Comparison of ENCODE assay signal across 11 cellular contexts in the genomic region with DNA sequence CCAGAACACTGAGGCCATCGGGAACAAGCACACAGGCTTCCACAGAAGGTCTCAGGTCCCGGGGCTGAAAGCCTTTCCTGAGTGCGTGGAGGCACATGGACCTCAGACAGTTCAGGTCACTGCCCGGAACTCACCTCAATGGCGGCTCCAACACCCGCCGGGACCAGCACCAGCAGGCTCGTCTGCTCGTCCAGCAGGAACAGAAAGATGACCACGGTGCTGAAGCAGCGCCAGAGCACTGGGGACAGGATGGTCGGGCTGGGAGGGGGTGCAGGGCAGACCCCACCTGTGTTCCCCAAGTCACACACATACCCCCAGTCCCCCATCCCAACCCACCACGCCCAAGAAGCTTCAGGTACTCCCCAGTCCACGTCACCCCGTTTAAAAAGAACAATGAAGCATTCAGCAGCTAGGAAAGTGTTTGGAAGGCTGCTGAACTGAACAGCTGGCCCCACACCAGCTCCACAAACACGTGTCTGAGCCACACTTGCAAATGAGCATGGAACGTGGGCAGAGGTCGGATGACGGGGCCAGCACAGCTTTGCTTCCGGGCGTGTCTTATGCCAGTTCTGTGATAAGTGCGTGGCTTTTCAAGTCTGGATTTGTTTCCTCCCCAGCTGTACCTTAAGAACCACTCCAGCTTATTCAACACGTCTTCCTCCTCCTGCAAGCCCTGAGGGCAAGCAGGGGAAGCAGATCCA. TPM values are rescaled to one million over a fixed set of nuclear protein-coding genes. Genes with fewer than 3 reads are reported as not detected.
DNase-seq lines count a peak whose midpoint lies in the region; ATAC-seq and TF ChIP-seq lines count a peak whose summit lies in the region.
"Had no signal": no experiment of that assay in that cellular context is flagged by ENCODE, and none has a peak within 500 bp of the region (broad histone marks: within the 10 kb centered on the region; RNA-seq: fewer than 3 reads in every experiment).

No MANE protein-coding gene starts in this region.

- H3K4me1 ChIP-seq in mucosa of descending colon (ENCODE audit: low read depth) (peaks cover 7% of the 10 kb centered on the region), transverse colon (peaks cover 0 to 11% (median 0%) of the 10 kb centered on the region in 4 donors)

- H3K9me3 Mint-ChIP-seq in activated naive CD8-positive, alpha-beta T cell treated with anti-CD3 and anti-CD28 coated beads, Interleukin-2, amount 10 ng/mL, durations not matched to agents 7 days and 5 days: no peaks in the 10 kb centered on the region
- H3K9me3 Mint-ChIP-seq in activated naive CD8-positive, alpha-beta T cell treated with anti-CD3 and anti-CD28 coated beads, Interleukin-2, amount 50 U/mL, for 24 hours: no peaks in the 10 kb centered on the region

- H3K27me3 Mint-ChIP-seq in activated naive CD8-positive, alpha-beta T cell treated with anti-CD3 and anti-CD28 coated beads, Interleukin-2, amount 10 ng/mL, durations not matched to agents 7 days and 5 days: no peaks in the 10 kb centered on the region
- H3K27me3 Mint-ChIP-seq in activated naive CD8-positive, alpha-beta T cell treated with anti-CD3 and anti-CD28 coated beads, Interleukin-2, amount 50 U/mL, for 24 hours: no peaks in the 10 kb centered on the region

- H3K9me3 ChIP-seq in mucosa of descending colon: no peaks in the 10 kb centered on the region
- H3K9me3 ChIP-seq in transverse colon: no peaks in the 10 kb centered on the region

- H3K27me3 ChIP-seq in transverse colon: no peaks in the 10 kb centered on the region

- H3K27ac Mint-ChIP-seq in activated naive CD8-positive, alpha-beta T cell treated with anti-CD3 and anti-CD28 coated beads, Interleukin-2, amount 10 ng/mL, durations not matched to agents 7 days and 5 days: no peak overlapping the region
- no peak overlapping the region for H3K27ac Mint-ChIP-seq in activated naive CD8-positive, alpha-beta T cell treated with anti-CD3 and anti-CD28 coated beads, Interleukin-2, amount 50 U/mL, for 24 hours

- POLR2A ChIA-PET in activated naive CD8-positive, alpha-beta T cell treated with anti-CD3 and anti-CD28 coated beads, Interleukin-2, amount 10 ng/mL, durations not matched to agents 7 days and 5 days (lab: Charles Lee): interaction anchor here (1.3 kb wide), 1 partner anchor 15 kb away, joined by 3 read pairs; no protein-coding TSS in a partner anchor

- TF ChIP-seq CTCF in mucosa of descending colon (IDR thresholded peaks at IDR 0.05) (no peak), transverse colon (IDR thresholded peaks at IDR 0.05) (no peak)

- H3K27ac ChIP-seq in transverse colon: peak overlapping the region in 3 of 4 donors; percentile 26 to 33 (median 28)
- H3K27ac ChIP-seq: PC-9 had no signal

- in situ Hi-C loops in transverse colon (cut with MboI; ENCODE audit: low pct_ligation_motif_present in 1 of 4, low pct_unique_long_range_greater_than_20kb in 1 of 4, low sequenced_read_pairs in 3 of 4): no loop called here

- H3K36me3 ChIP-seq in mucosa of descending colon (ENCODE audit: low read depth) (peaks cover 7% of the 10 kb centered on the region), transverse colon (peaks cover 0 to 28% (median 9%) of the 10 kb centered on the region in 4 donors)

- no peak for TF ChIP-seq EP300 in transverse colon (IDR thresholded peaks at IDR 0.05; ENCODE audit: low read depth)

- DNase-seq in activated naive CD8-positive, alpha-beta T cell treated with anti-CD3 and anti-CD28 coated beads, Interleukin-2, amount 10 ng/mL, durations not matched to agents 7 days and 5 days: peak; percentile 18
- DNase-seq in activated naive CD8-positive, alpha-beta T cell treated with anti-CD3 and anti-CD28 coated beads, Interleukin-2, amount 50 U/mL, for 24 hours: no peak
- DNase-seq in mucosa of descending colon: peak; percentile 52 to 67 (median 62)
- DNase-seq in transverse colon: peak; percentile 61
- no peak for DNase-seq in NCI-H2081 (lab: John Stamatoyannopoulos, UW)
- DNase-seq in NK-92 (lab: John Stamatoyannopoulos, UW; ENCODE audit: unreplicated experiment): no peak
- no peak for DNase-seq in kidney tubule cell (ENCODE audit: low spot score)
- DNase-seq: effector memory CD4-positive, alpha-beta T cell; hypothalamus; PC-9 had no signal

- 70 to 72% methylated on average over 4 to 23 of the region's 23 CpGs for WGBS in transverse colon (ENCODE audit: low coverage in 1 of 2), 2 donors

- ATAC-seq in activated naive CD8-positive, alpha-beta T cell treated with anti-CD3 and anti-CD28 coated beads, Interleukin-2, amount 10 ng/mL, durations not matched to agents 7 days and 5 days (ENCODE audit: low read depth): no peak
- no peak for ATAC-seq in activated naive CD8-positive, alpha-beta T cell treated with anti-CD3 and anti-CD28 coated beads, Interleukin-2, amount 50 U/mL, for 24 hours
- peak; percentile 96 for ATAC-seq in esophagus mucosa
- peak; percentile 74 for ATAC-seq in mucosa of descending colon

- H3K4me1 Mint-ChIP-seq in activated naive CD8-positive, alpha-beta T cell treated with anti-CD3 and anti-CD28 coated beads, Interleukin-2, amount 10 ng/mL, durations not matched to agents 7 days and 5 days: peaks cover 9% of the 10 kb centered on the region
- no peaks in the 10 kb centered on the region for H3K4me1 Mint-ChIP-seq in activated naive CD8-positive, alpha-beta T cell treated with anti-CD3 and anti-CD28 coated beads, Interleukin-2, amount 50 U/mL, for 24 hours

- intact Hi-C loops in mucosa of descending colon (cut with DNase I, micrococcal nuclease) (no loop called here), transverse colon (cut with DNase I; ENCODE audit: low total_unique reads) (no loop called here)

- no peak for TF ChIP-seq POLR2A in transverse colon (IDR thresholded peaks at IDR 0.05)

- H3K4me3 ChIP-seq in mucosa of descending colon: no peak overlapping the region
- H3K4me3 ChIP-seq in transverse colon: no peak overlapping the region
- H3K4me3 ChIP-seq: PC-9 had no signal

- H3K36me3 Mint-ChIP-seq in activated naive CD8-positive, alpha-beta T cell treated with anti-CD3 and anti-CD28 coated beads, Interleukin-2, amount 10 ng/mL, durations not matched to agents 7 days and 5 days: peaks cover 17% of the 10 kb centered on the region
- peaks cover 17% of the 10 kb centered on the region for H3K36me3 Mint-ChIP-seq in activated naive CD8-positive, alpha-beta T cell treated with anti-CD3 and anti-CD28 coated beads, Interleukin-2, amount 50 U/mL, for 24 hours (ENCODE audit: low read depth)

- H3K4me3 Mint-ChIP-seq in activated naive CD8-positive, alpha-beta T cell treated with anti-CD3 and anti-CD28 coated beads, Interleukin-2, amount 10 ng/mL, durations not matched to agents 7 days and 5 days: no peak overlapping the region
- H3K4me3 Mint-ChIP-seq in activated naive CD8-positive, alpha-beta T cell treated with anti-CD3 and anti-CD28 coated beads, Interleukin-2, amount 50 U/mL, for 24 hours: no peak overlapping the region

RNA-seq across cellular contexts. Expression of a gene that starts 14.6 kb away (rescaled TPM):
- total RNA-seq in activated naive CD8-positive, alpha-beta T cell treated with anti-CD3 and anti-CD28 coated beads, Interleukin-2, amount 10 ng/mL, durations not matched to agents 7 days and 5 days: 10 to 100 TPM; 80.9 to 82.7 TPM
- total RNA-seq in esophagus mucosa (39.5 TPM), mucosa of descending colon (100 to 1,000 TPM in 1 of 3 donors, 10 to 100 TPM in 2; 86.6 to 101 (median 97.6) TPM), transverse colon (100 to 1,000 TPM in 2 of 4 donors, 10 to 100 TPM in 2; 78.0 to 143 (median 104) TPM)

RNA-seq across cellular contexts. Expression of a gene that starts 35.4 kb away (rescaled TPM):
- under 1 TPM in 1 of 2 experiments, not detected in 1; 0.36 TPM for total RNA-seq in activated naive CD8-positive, alpha-beta T cell treated with anti-CD3 and anti-CD28 coated beads, Interleukin-2, amount 10 ng/mL, durations not matched to agents 7 days and 5 days
- total RNA-seq in esophagus mucosa (not detected), mucosa of descending colon (1 to 10 TPM; 2.1 to 5.0 (median 2.8) TPM), transverse colon (not detected)

Comparison
In these comparisons a context has a peak if more than half of its experiments do, and no peak if none do; other contexts are left out.
1. DNase-seq: peak in activated naive CD8-positive, alpha-beta T cell treated with anti-CD3 and anti-CD28 coated beads, Interleukin-2, amount 10 ng/mL, durations not matched to agents 7 days and 5 days (single experiment), mucosa of descending colon (3 of 3) and transverse colon (single experiment); none in activated naive CD8-positive, alpha-beta T cell treated with anti-CD3 and anti-CD28 coated beads, Interleukin-2, amount 50 U/mL, for 24 hours (single experiment), NCI-H2081 (0 of 2), NK-92 (single experiment) and kidney tubule cell (single experiment).
2. ATAC-seq: peak in esophagus mucosa (single experiment) and mucosa of descending colon (single experiment); none in activated naive CD8-positive, alpha-beta T cell treated with anti-CD3 and anti-CD28 coated beads, Interleukin-2, amount 10 ng/mL, durations not matched to agents 7 days and 5 days (single experiment) and activated naive CD8-positive, alpha-beta T cell treated with anti-CD3 and anti-CD28 coated beads, Interleukin-2, amount 50 U/mL, for 24 hours (single experiment).